ENCODE assay signal across 26 cellular contexts in the genomic region with DNA sequence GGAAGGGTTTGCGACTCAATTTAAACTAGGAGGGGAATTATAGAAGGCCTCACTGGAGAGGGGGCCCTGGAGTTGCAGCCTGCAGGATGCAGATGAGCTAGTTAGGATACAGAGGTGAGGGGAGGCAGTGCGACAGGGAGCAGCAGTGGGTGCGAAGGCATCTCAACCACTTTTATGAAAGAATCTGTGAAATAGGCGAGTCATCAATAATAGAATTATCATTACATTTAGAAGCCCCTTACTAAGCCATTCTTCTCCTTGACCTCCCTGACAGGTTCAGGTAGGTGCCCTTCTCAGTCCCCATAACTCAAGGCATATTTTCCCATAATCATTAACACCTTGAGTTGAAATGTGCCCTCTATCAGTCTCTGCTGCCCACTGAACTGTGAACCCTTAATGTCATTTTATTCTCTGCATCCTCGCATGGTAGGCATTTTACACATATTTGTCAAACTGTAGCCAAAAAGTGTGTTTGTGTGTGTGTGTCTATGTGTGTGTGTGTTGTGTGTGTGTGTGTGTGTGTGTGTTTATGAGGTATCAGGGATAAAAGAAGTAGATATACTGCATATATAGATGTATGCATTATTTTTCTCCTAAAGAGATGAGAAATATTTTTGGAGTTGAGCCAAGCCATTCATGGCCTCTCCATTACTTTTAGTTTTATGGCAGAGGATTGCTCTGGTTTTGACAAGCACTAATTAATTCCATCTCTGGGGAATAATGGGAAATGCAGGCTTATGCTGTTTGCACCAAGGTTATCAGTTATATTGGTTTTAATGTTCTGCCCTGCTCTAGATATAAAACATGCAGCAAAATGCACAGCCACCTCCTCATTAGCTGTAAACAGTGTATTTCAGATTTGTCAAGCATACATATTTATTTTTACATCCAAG.
DNase-seq lines count a peak whose midpoint lies in the region; ATAC-seq and TF ChIP-seq lines count a peak whose summit lies in the region.
"Had no signal": no experiment of that assay in that cellular context is flagged by ENCODE, and none has a peak within 500 bp of the region (broad histone marks: within the 10 kb centered on the region; RNA-seq: fewer than 3 reads in every experiment).

No MANE protein-coding gene starts in this region.

- H2AFZ ChIP-seq in SK-N-SH (ENCODE audit: low read depth), result no peak overlapping the region

- no peaks in the 10 kb centered on the region for H3K9me3 ChIP-seq in SK-N-SH
- H3K9me3 ChIP-seq: breast epithelium, esophagus squamous epithelium, neutrophil, transverse colon had no signal

- TF ChIP-seq CTCF in HFF-Myc (IDR thresholded peaks at IDR 0.05; ENCODE audit: low read depth, low read length, missing control alignments) (no peak), SK-N-SH (IDR thresholded peaks at IDR 0.05) (no peak), nephron (IDR thresholded peaks at IDR 0.05; ENCODE audit: unreplicated experiment in 3 of 3) (no peak)

- peak in 1 of 2 experiments; percentile 86; a peak in 2 of 4 replicates for TF ChIP-seq EP300 in SK-N-SH (IDR thresholded peaks at IDR 0.05; ENCODE audit: borderline replicate concordance in 1 of 2, low read depth in 1 of 2, low read length in 1 of 2)

- DNase-seq in HFF-Myc (ENCODE audit: extremely low read depth, low read depth) (peak; percentile 22), NCI-H1694 (lab: John Stamatoyannopoulos, UW) (peak; percentile 19), SK-N-SH (peak; percentile 47), ACHN (no peak)
- DNase-seq in activated T-helper 1 cell treated with anti-CD3 and anti-CD28 coated beads, Interleukin-12 subunit alpha, Interleukin-12 subunit beta, Interleukin-2, Interleukin-4 antibody, amounts not matched to agents 30 ng/mL and 10 ng/mL and 1 ng/mL, durations not matched to agents 14 hours and 24 hours and 36 hours (ENCODE audit: low spot score), result no peak
- DNase-seq: activated CD4-positive, alpha-beta T cell treated with anti-CD3 and anti-CD28 coated beads for 48 hours; activated naive CD4-positive, alpha-beta T cell treated with anti-CD3 and anti-CD28 coated beads for 36 hours; activated T-cell treated with anti-CD3 and anti-CD28 coated beads, Interleukin-2, amount 50 U/mL, for 72 hours; CD8-positive, alpha-beta T cell; cortex of kidney; DMS53; endodermal cell; esophagus squamous epithelium; GF-D8; NCI-H2029; NCI-H510A; transverse colon had no signal

- peak; percentile 30 for TF ChIP-seq RAD21 in SK-N-SH (IDR thresholded peaks at IDR 0.05; ENCODE audit: low read length)

- peaks cover 12% of the 10 kb centered on the region for H3K9me3 Mint-ChIP-seq in nephron
- H3K9me3 Mint-ChIP-seq in activated T-helper 1 cell treated with anti-CD3 and anti-CD28 coated beads, Interleukin-12 subunit alpha, Interleukin-12 subunit beta, Interleukin-2, Interleukin-4 antibody, amounts not matched to agents 30 ng/mL and 10 ng/mL and 1 ng/mL, durations not matched to agents 14 hours and 24 hours and 36 hours, result peaks cover 11% of the 10 kb centered on the region
- H3K9me3 Mint-ChIP-seq: activated naive CD4-positive, alpha-beta T cell treated with anti-CD3 and anti-CD28 coated beads for 36 hours; endodermal cell had no signal

- peak overlapping the region; percentile 28 to 84 (median 31) for H3K27ac Mint-ChIP-seq in nephron
- no peak overlapping the region for H3K27ac Mint-ChIP-seq in activated T-helper 1 cell treated with anti-CD3 and anti-CD28 coated beads, Interleukin-12 subunit alpha, Interleukin-12 subunit beta, Interleukin-2, Interleukin-4 antibody, amounts not matched to agents 30 ng/mL and 10 ng/mL and 1 ng/mL, durations not matched to agents 14 hours and 24 hours and 36 hours
- H3K27ac Mint-ChIP-seq: activated naive CD4-positive, alpha-beta T cell treated with anti-CD3 and anti-CD28 coated beads for 36 hours; activated T-cell treated with anti-CD3 and anti-CD28 coated beads, Interleukin-2, amount 50 U/mL, for 72 hours; CD8-positive, alpha-beta T cell; endodermal cell; T-helper 2 cell treated with Interferon-gamma antibody and Interleukin-4, amounts not matched to agents 5 μg/mL and 100 μg/mL, for 36 hours had no signal

- H3K4me3 Mint-ChIP-seq in nephron, result no peak overlapping the region
- H3K4me3 Mint-ChIP-seq in activated T-helper 1 cell treated with anti-CD3 and anti-CD28 coated beads, Interleukin-12 subunit alpha, Interleukin-12 subunit beta, Interleukin-2, Interleukin-4 antibody, amounts not matched to agents 30 ng/mL and 10 ng/mL and 1 ng/mL, durations not matched to agents 14 hours and 24 hours and 36 hours, result no peak overlapping the region
- H3K4me3 Mint-ChIP-seq: activated naive CD4-positive, alpha-beta T cell treated with anti-CD3 and anti-CD28 coated beads for 36 hours; activated T-cell treated with anti-CD3 and anti-CD28 coated beads, Interleukin-2, amount 50 U/mL, for 72 hours; CD8-positive, alpha-beta T cell; endodermal cell; T-helper 2 cell treated with Interferon-gamma antibody and Interleukin-4, amounts not matched to agents 5 μg/mL and 100 μg/mL, for 36 hours had no signal

- H3K27me3 ChIP-seq in SK-N-SH (ENCODE audit: insufficient read depth), result no peaks in the 10 kb centered on the region
- H3K27me3 ChIP-seq: breast epithelium, esophagus squamous epithelium, neutrophil, transverse colon had no signal

- intact Hi-C loops in activated T-helper 1 cell treated with anti-CD3 and anti-CD28 coated beads, Interleukin-12 subunit alpha, Interleukin-12 subunit beta, Interleukin-2, Interleukin-4 antibody, amounts not matched to agents 30 ng/mL and 10 ng/mL and 1 ng/mL, durations not matched to agents 14 hours and 24 hours and 36 hours (cut with micrococcal nuclease), result no loop called here

- WGBS in SK-N-SH (ENCODE audit: low lambda C conversion rate), result 84% methylated on average over 5 of the region's 5 CpGs

- H3K9me2 ChIP-seq in SK-N-SH, result no peaks in the 10 kb centered on the region

- no peak overlapping the region for H3K4me2 ChIP-seq in SK-N-SH
- H3K4me2 ChIP-seq: KMS-11 had no signal

- no peak overlapping the region for H3K9ac ChIP-seq in SK-N-SH
- H3K9ac ChIP-seq: KMS-11 had no signal

- no peaks in the 10 kb centered on the region for H3K36me3 Mint-ChIP-seq in nephron (ENCODE audit: low read depth)
- no peaks in the 10 kb centered on the region for H3K36me3 Mint-ChIP-seq in activated T-helper 1 cell treated with anti-CD3 and anti-CD28 coated beads, Interleukin-12 subunit alpha, Interleukin-12 subunit beta, Interleukin-2, Interleukin-4 antibody, amounts not matched to agents 30 ng/mL and 10 ng/mL and 1 ng/mL, durations not matched to agents 14 hours and 24 hours and 36 hours (ENCODE audit: low read depth)
- H3K36me3 Mint-ChIP-seq: CD8-positive, alpha-beta T cell had no signal

- peaks cover 19 to 20% of the 10 kb centered on the region in 2 experiments; a peak in 2 of 4 replicates for H3K4me1 ChIP-seq in SK-N-SH (ENCODE audit: control insufficient read depth in 1 of 2, insufficient read depth in 2 of 2, low read depth in 1 of 2, low read length in 1 of 2)
- H3K4me1 ChIP-seq: breast epithelium, esophagus squamous epithelium, transverse colon had no signal

- H4K20me1 ChIP-seq in SK-N-SH (ENCODE audit: insufficient read depth), result no peaks in the 10 kb centered on the region

- in situ Hi-C loops in ACHN (cut with HindIII; ENCODE audit: low pct_ligation_motif_present, low pct_unique_long_range_greater_than_20kb, low sequenced_read_pairs), result no loop called here

- H3F3A ChIP-seq in SK-N-SH (replicated peaks; ENCODE audit: insufficient read depth), result peaks cover 10% of the 10 kb centered on the region

- H3K36me3 ChIP-seq in SK-N-SH (replicated peaks in 1 of 2; ENCODE audit: control insufficient read depth in 1 of 2, insufficient read depth in 2 of 2, low read length in 1 of 2), result no peaks in the 10 kb centered on the region
- H3K36me3 ChIP-seq: breast epithelium, esophagus squamous epithelium, neutrophil, transverse colon had no signal

- H3K4me1 Mint-ChIP-seq in nephron, result peaks cover 59% of the 10 kb centered on the region
- no peaks in the 10 kb centered on the region for H3K4me1 Mint-ChIP-seq in activated T-helper 1 cell treated with anti-CD3 and anti-CD28 coated beads, Interleukin-12 subunit alpha, Interleukin-12 subunit beta, Interleukin-2, Interleukin-4 antibody, amounts not matched to agents 30 ng/mL and 10 ng/mL and 1 ng/mL, durations not matched to agents 14 hours and 24 hours and 36 hours (ENCODE audit: low read depth)
- H3K4me1 Mint-ChIP-seq: endodermal cell had no signal

- H3K4me3 ChIP-seq in HFF-Myc (replicated peaks; ENCODE audit: low read depth, low read length), result no peak overlapping the region
- H3K4me3 ChIP-seq in SK-N-SH (ENCODE audit: low read depth in 2 of 2, low read length in 1 of 2), result no peak overlapping the region
- H3K4me3 ChIP-seq: breast epithelium, esophagus squamous epithelium, lung, skin epidermis, transverse colon had no signal

- ATAC-seq in HG03159 (IDR thresholded peaks at IDR 0.05; ENCODE audit: unreplicated experiment), result no peak
- ATAC-seq: activated T-cell treated with anti-CD3 and anti-CD28 coated beads, Interleukin-2, amount 50 U/mL, for 72 hours; CD8-positive, alpha-beta T cell had no signal

- CTCF ChIA-PET in SK-N-SH (lab: Yijun Ruan, JAX), result interaction anchor here (1.0 to 1.3 kb wide), 3 partner anchors 45 to 1337 kb away, joined by 3 read pairs; partner anchors contain the start of gene FLRT3

- POLR2A ChIA-PET in SK-N-SH (lab: Yijun Ruan, JAX), result no interaction called here

- H3K79me2 ChIP-seq in SK-N-SH (ENCODE audit: insufficient read depth), result no peaks in the 10 kb centered on the region

- H3K27ac ChIP-seq in SK-N-SH (ENCODE audit: low read depth in 2 of 2, low read length in 1 of 2), result peak overlapping the region in 1 of 2 experiments; percentile 47; a peak in 1 of 4 replicates
- H3K27ac ChIP-seq: breast epithelium, esophagus squamous epithelium, KMS-11, neutrophil, skin epidermis, transverse colon, VCaP had no signal

- H3K27me3 Mint-ChIP-seq in nephron (ENCODE audit: low read depth), result peaks cover 6% of the 10 kb centered on the region
- H3K27me3 Mint-ChIP-seq in activated T-helper 1 cell treated with anti-CD3 and anti-CD28 coated beads, Interleukin-12 subunit alpha, Interleukin-12 subunit beta, Interleukin-2, Interleukin-4 antibody, amounts not matched to agents 30 ng/mL and 10 ng/mL and 1 ng/mL, durations not matched to agents 14 hours and 24 hours and 36 hours (ENCODE audit: insufficient read depth), result no peaks in the 10 kb centered on the region

TF ChIP-seq in SK-N-SH, 30 proteins besides CTCF, POLR2A, EP300 and RAD21 (continues in another document):
- no peak for TF ChIP-seq MEF2A (IDR thresholded peaks at IDR 0.05; ENCODE audit: borderline replicate concordance, low read depth)
- TF ChIP-seq MXI1 (IDR thresholded peaks at IDR 0.05; ENCODE audit: low read depth, low read length), result peak; percentile 38; the same call in 1 of the 2 replicates
- TF ChIP-seq TEAD4 (IDR thresholded peaks at IDR 0.05; ENCODE audit: borderline replicate concordance, insufficient read depth), result no peak

Comparison
In these comparisons a context has a peak if more than half of its experiments do, and no peak if none do; other contexts are left out.
1. DNase-seq: peak in HFF-Myc (single experiment), NCI-H1694 (single experiment) and SK-N-SH (single experiment); none in ACHN (single experiment) and activated T-helper 1 cell treated with anti-CD3 and anti-CD28 coated beads, Interleukin-12 subunit alpha, Interleukin-12 subunit beta, Interleukin-2, Interleukin-4 antibody, amounts not matched to agents 30 ng/mL and 10 ng/mL and 1 ng/mL, durations not matched to agents 14 hours and 24 hours and 36 hours (single experiment).